ENCODE assay signal across 1 cellular context in genomic region chr11:75143420-75143731, GRCh38.
TF ChIP-seq lines count a peak whose summit lies in the region.

No MANE protein-coding gene starts in this region.

TF ChIP-seq in A549, 52 proteins besides CTCF, POLR2A, EP300 and RAD21 (continued from another document):
- no peak for TF ChIP-seq TFCP2L1 (CRISPR knock-in tag; IDR thresholded peaks at IDR 0.05)
- TF ChIP-seq EHMT2 (IDR thresholded peaks at IDR 0.05; ENCODE audit: low read depth): no peak
- no peak for TF ChIP-seq FOSL2 (IDR thresholded peaks at IDR 0.05)
- TF ChIP-seq FOSL2 (CRISPR knock-in tag; IDR thresholded peaks at IDR 0.05): no peak
- TF ChIP-seq NPAS2 (CRISPR knock-in tag; IDR thresholded peaks at IDR 0.05; ENCODE audit: borderline replicate concordance): no peak
- no peak for TF ChIP-seq GATA3 (IDR thresholded peaks at IDR 0.05; ENCODE audit: borderline replicate concordance)
- no peak for TF ChIP-seq HOXB13 (CRISPR knock-in tag; IDR thresholded peaks at IDR 0.05; ENCODE audit: low read depth)
- TF ChIP-seq SREBF2 (IDR thresholded peaks at IDR 0.05): no peak
- no peak for TF ChIP-seq CEBPB (IDR thresholded peaks at IDR 0.05)
- no peak for TF ChIP-seq CHD2 (IDR thresholded peaks at IDR 0.05; ENCODE audit: low read length, partially characterized antibody)
- no peak for TF ChIP-seq ELK1 (IDR thresholded peaks at IDR 0.05; ENCODE audit: low read depth, low read length)
- TF ChIP-seq RNF2 (IDR thresholded peaks at IDR 0.05; ENCODE audit: borderline replicate concordance, low read depth): no peak
- no peak for TF ChIP-seq HEYL (CRISPR knock-in tag; IDR thresholded peaks at IDR 0.05)
